25 cellular contexts compared by ENCODE assay signal in the genomic region with DNA sequence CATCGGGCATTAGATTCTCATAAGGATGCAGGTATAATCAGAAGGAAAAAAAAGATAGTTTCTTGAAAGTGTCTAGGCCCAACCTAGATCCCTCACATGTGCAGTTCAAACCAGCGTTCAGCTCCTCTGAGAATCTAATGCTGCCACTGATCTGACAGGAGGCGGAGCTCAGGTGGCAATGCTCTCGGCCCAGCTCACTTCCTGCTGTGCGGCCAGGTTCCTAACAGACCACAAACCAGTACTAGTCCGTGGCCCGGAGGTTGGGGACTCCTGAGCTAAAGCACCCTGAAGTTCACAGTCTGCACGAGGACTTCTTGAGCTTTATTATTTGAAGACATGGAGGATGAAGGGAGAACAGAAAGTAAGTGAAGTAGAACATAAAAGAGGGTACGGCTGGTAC. TPM values are rescaled to one million over a fixed set of nuclear protein-coding genes. Genes with fewer than 3 reads are reported as not detected.
DNase-seq lines count a peak whose midpoint lies in the region; ATAC-seq, FAIRE-seq and TF ChIP-seq lines count a peak whose summit lies in the region.
"Had no signal": no experiment of that assay in that cellular context is flagged by ENCODE, and none has a peak within 500 bp of the region (broad histone marks: within the 10 kb centered on the region; RNA-seq: fewer than 3 reads in every experiment).

No MANE protein-coding gene starts in this region.

- no peak for TF ChIP-seq CTCF in kidney (IDR thresholded peaks at IDR 0.05; ENCODE audit: borderline replicate concordance, extremely low read depth, insufficient read depth)

- H3K9me3 Mint-ChIP-seq in activated T-cell treated with anti-CD3 and anti-CD28 coated beads, Interleukin-2, amount 50 U/mL, for 72 hours, result no peaks in the 10 kb centered on the region
- H3K9me3 Mint-ChIP-seq in IgD-negative memory B cell, result no peaks in the 10 kb centered on the region
- no peaks in the 10 kb centered on the region for H3K9me3 Mint-ChIP-seq in activated T-helper 1 cell treated with anti-CD3 and anti-CD28 coated beads, Interleukin-12 subunit alpha, Interleukin-12 subunit beta, Interleukin-2, Interleukin-4 antibody, amounts not matched to agents 30 ng/mL and 10 ng/mL and 1 ng/mL, durations not matched to agents 14 hours and 24 hours and 36 hours
- no peaks in the 10 kb centered on the region for H3K9me3 Mint-ChIP-seq in naive thymus-derived CD4-positive, alpha-beta T cell
- H3K9me3 Mint-ChIP-seq: brain had no signal

- peaks cover 0 to 13% of the 10 kb centered on the region in 2 donors for H3K4me1 ChIP-seq in naive thymus-derived CD4-positive, alpha-beta T cell (ENCODE audit: control insufficient read depth in 2 of 2, insufficient read depth in 2 of 2, low read length in 2 of 2)
- H3K4me1 ChIP-seq in HAP-1, result no peaks in the 10 kb centered on the region
- H3K4me1 ChIP-seq in kidney (ENCODE audit: control insufficient read depth in 1 of 2, insufficient read depth in 1 of 2, low read depth in 1 of 2, low read length in 2 of 2), result no peaks in the 10 kb centered on the region
- H3K4me1 ChIP-seq: esophagus squamous epithelium, gastroesophageal sphincter, sigmoid colon, uterus had no signal

- no peak overlapping the region for H3K4me3 ChIP-seq in naive thymus-derived CD4-positive, alpha-beta T cell (ENCODE audit: low read length)
- no peak overlapping the region for H3K4me3 ChIP-seq in HAP-1
- H3K4me3 ChIP-seq in kidney (ENCODE audit: low read length in 2 of 2), result no peak overlapping the region
- H3K4me3 ChIP-seq: esophagus squamous epithelium, gastroesophageal sphincter, sigmoid colon, uterus had no signal

- FAIRE-seq in kidney (lab: Jason Lieb, UNC), result no peak
- FAIRE-seq: RCC 7860 had no signal

- intact Hi-C loops in activated T-helper 1 cell treated with anti-CD3 and anti-CD28 coated beads, Interleukin-12 subunit alpha, Interleukin-12 subunit beta, Interleukin-2, Interleukin-4 antibody, amounts not matched to agents 30 ng/mL and 10 ng/mL and 1 ng/mL, durations not matched to agents 14 hours and 24 hours and 36 hours (cut with micrococcal nuclease), result no loop called here
- intact Hi-C loops in naive thymus-derived CD4-positive, alpha-beta T cell (cut with micrococcal nuclease), result no loop called here
- intact Hi-C loops in kidney (cut with DNase I), result no loop called here

- H3K4me1 Mint-ChIP-seq in activated T-cell treated with anti-CD3 and anti-CD28 coated beads, Interleukin-2, amount 50 U/mL, for 72 hours (ENCODE audit: low read depth), result peaks cover 14% of the 10 kb centered on the region
- H3K4me1 Mint-ChIP-seq in IgD-negative memory B cell, result peaks cover 0 to 3% (median 0%) of the 10 kb centered on the region in 3 donors
- peaks cover 8% of the 10 kb centered on the region for H3K4me1 Mint-ChIP-seq in activated T-helper 1 cell treated with anti-CD3 and anti-CD28 coated beads, Interleukin-12 subunit alpha, Interleukin-12 subunit beta, Interleukin-2, Interleukin-4 antibody, amounts not matched to agents 30 ng/mL and 10 ng/mL and 1 ng/mL, durations not matched to agents 14 hours and 24 hours and 36 hours (ENCODE audit: low read depth)
- H3K4me1 Mint-ChIP-seq in naive thymus-derived CD4-positive, alpha-beta T cell, result peaks cover 8 to 15% (median 9%) of the 10 kb centered on the region in 7 donors
- H3K4me1 Mint-ChIP-seq: brain had no signal

- H3K9ac ChIP-seq in kidney (ENCODE audit: low read length in 2 of 2), result no peak overlapping the region

- peak overlapping the region; percentile 66 for H3K27ac Mint-ChIP-seq in activated T-cell treated with anti-CD3 and anti-CD28 coated beads, Interleukin-2, amount 50 U/mL, for 72 hours
- peak overlapping the region in 2 of 3 donors; percentile 6 to 76 for H3K27ac Mint-ChIP-seq in IgD-negative memory B cell
- peak overlapping the region; percentile 79 for H3K27ac Mint-ChIP-seq in activated T-helper 1 cell treated with anti-CD3 and anti-CD28 coated beads, Interleukin-12 subunit alpha, Interleukin-12 subunit beta, Interleukin-2, Interleukin-4 antibody, amounts not matched to agents 30 ng/mL and 10 ng/mL and 1 ng/mL, durations not matched to agents 14 hours and 24 hours and 36 hours
- H3K27ac Mint-ChIP-seq in naive thymus-derived CD4-positive, alpha-beta T cell, result peak overlapping the region in 7 of 9 donors; percentile 45 to 86 (median 67)
- H3K27ac Mint-ChIP-seq: brain, progenitor cell of endocrine pancreas had no signal

- no peak for DNase-seq in activated T-cell treated with anti-CD3 and anti-CD28 coated beads, Interleukin-2, amount 50 U/mL, for 72 hours
- no peak for DNase-seq in activated T-cell treated with anti-CD3 and anti-CD28 coated beads, Interleukin-2, amount 50 U/mL, for 1 hour
- no peak for DNase-seq in activated T-helper 1 cell treated with anti-CD3 and anti-CD28 coated beads, Interleukin-12 subunit alpha, Interleukin-12 subunit beta, Interleukin-2, Interleukin-4 antibody, amounts not matched to agents 30 ng/mL and 10 ng/mL and 1 ng/mL, durations not matched to agents 14 hours and 24 hours and 36 hours (ENCODE audit: low spot score)
- no peak for DNase-seq in naive thymus-derived CD4-positive, alpha-beta T cell
- DNase-seq in HAP-1 (ENCODE audit: low spot score in 2 of 2), result no peak
- DNase-seq in foreskin melanocyte, result no peak
- DNase-seq in kidney, result no peak
- DNase-seq: C1 segment of cervical spinal cord; DMS 273 treated with DMSO at 0.1 percent for 48 hours; effector CD4-positive, alpha-beta T cell; esophagus squamous epithelium; H7; islet precursor cell; NCI-H1417; NCI-H446 treated with DMSO at 0.1 percent for 48 hours; sigmoid colon; uterus had no signal

- in situ Hi-C loops in HAP-1 (cut with MboI; ENCODE audit: low sequenced_read_pairs), result no loop called here

- POLR2A ChIA-PET in naive thymus-derived CD4-positive, alpha-beta T cell (lab: Charles Lee), result no interaction called here

- ATAC-seq in activated T-cell treated with anti-CD3 and anti-CD28 coated beads, Interleukin-2, amount 50 U/mL, for 72 hours (replicated peaks in 1 of 2), result peak in 1 of 2 donors; percentile 33
- peak; percentile 63 for ATAC-seq in naive thymus-derived CD4-positive, alpha-beta T cell
- ATAC-seq: gastroesophageal sphincter had no signal

- H3K9me3 ChIP-seq in naive thymus-derived CD4-positive, alpha-beta T cell (ENCODE audit: control insufficient read depth in 2 of 3, low read length in 3 of 3), result no peaks in the 10 kb centered on the region
- H3K9me3 ChIP-seq in HAP-1, result no peaks in the 10 kb centered on the region
- H3K9me3 ChIP-seq in kidney (ENCODE audit: control insufficient read depth in 1 of 2, low read length in 2 of 2), result no peaks in the 10 kb centered on the region
- H3K9me3 ChIP-seq: esophagus squamous epithelium, gastroesophageal sphincter, sigmoid colon, uterus had no signal

- peaks cover 0 to 10% of the 10 kb centered on the region in 2 donors for H3K36me3 Mint-ChIP-seq in activated T-cell treated with anti-CD3 and anti-CD28 coated beads, Interleukin-2, amount 50 U/mL, for 72 hours (ENCODE audit: insufficient read depth in 2 of 2)
- H3K36me3 Mint-ChIP-seq in IgD-negative memory B cell, result peaks cover 3% of the 10 kb centered on the region
- peaks cover 21% of the 10 kb centered on the region for H3K36me3 Mint-ChIP-seq in activated T-helper 1 cell treated with anti-CD3 and anti-CD28 coated beads, Interleukin-12 subunit alpha, Interleukin-12 subunit beta, Interleukin-2, Interleukin-4 antibody, amounts not matched to agents 30 ng/mL and 10 ng/mL and 1 ng/mL, durations not matched to agents 14 hours and 24 hours and 36 hours (ENCODE audit: low read depth)
- H3K36me3 Mint-ChIP-seq in naive thymus-derived CD4-positive, alpha-beta T cell, result peaks cover 0 to 18% (median 2%) of the 10 kb centered on the region in 5 donors

- CTCF ChIA-PET in naive thymus-derived CD4-positive, alpha-beta T cell (lab: Charles Lee), result interaction anchor here (1.2 kb wide), 1 partner anchor 11 kb away, joined by 4 read pairs; no protein-coding TSS in a partner anchor

- H3K27me3 ChIP-seq in naive thymus-derived CD4-positive, alpha-beta T cell (ENCODE audit: control insufficient read depth in 2 of 2, insufficient read depth in 2 of 2, low read length in 2 of 2), result no peaks in the 10 kb centered on the region
- H3K27me3 ChIP-seq in HAP-1 (ENCODE audit: low read depth), result no peaks in the 10 kb centered on the region
- H3K27me3 ChIP-seq: esophagus squamous epithelium, gastroesophageal sphincter, sigmoid colon, uterus had no signal

- H3K27ac ChIP-seq in naive thymus-derived CD4-positive, alpha-beta T cell (ENCODE audit: low read depth, low read length), result no peak overlapping the region
- no peak overlapping the region for H3K27ac ChIP-seq in kidney (ENCODE audit: low read depth in 2 of 2, low read length in 2 of 2)
- H3K27ac ChIP-seq: esophagus squamous epithelium, gastroesophageal sphincter, sigmoid colon, uterus had no signal

- peaks cover 0 to 69% (median under 1%) of the 10 kb centered on the region in 3 experiments for H3K36me3 ChIP-seq in naive thymus-derived CD4-positive, alpha-beta T cell (ENCODE audit: control insufficient read depth in 2 of 3, insufficient read depth in 3 of 3, low read length in 3 of 3)
- H3K36me3 ChIP-seq in HAP-1 (replicated peaks), result peaks cover 69% of the 10 kb centered on the region
- H3K36me3 ChIP-seq in kidney (ENCODE audit: control insufficient read depth in 1 of 2, insufficient read depth in 2 of 2, low read length in 2 of 2), result peaks cover 43 to 64% of the 10 kb centered on the region in 2 donors
- H3K36me3 ChIP-seq: uterus had no signal

- H3K4me3 Mint-ChIP-seq in activated T-cell treated with anti-CD3 and anti-CD28 coated beads, Interleukin-2, amount 50 U/mL, for 72 hours, result peak overlapping the region; percentile 13 to 24
- H3K4me3 Mint-ChIP-seq in IgD-negative memory B cell, result peak overlapping the region in 1 of 4 donors; percentile 54
- no peak overlapping the region for H3K4me3 Mint-ChIP-seq in activated T-helper 1 cell treated with anti-CD3 and anti-CD28 coated beads, Interleukin-12 subunit alpha, Interleukin-12 subunit beta, Interleukin-2, Interleukin-4 antibody, amounts not matched to agents 30 ng/mL and 10 ng/mL and 1 ng/mL, durations not matched to agents 14 hours and 24 hours and 36 hours
- peak overlapping the region in 7 of 10 donors; percentile 10 to 78 (median 49) for H3K4me3 Mint-ChIP-seq in naive thymus-derived CD4-positive, alpha-beta T cell
- H3K4me3 Mint-ChIP-seq: brain had no signal

- no peaks in the 10 kb centered on the region for H3K27me3 Mint-ChIP-seq in activated T-cell treated with anti-CD3 and anti-CD28 coated beads, Interleukin-2, amount 50 U/mL, for 72 hours (ENCODE audit: low read depth)
- H3K27me3 Mint-ChIP-seq in IgD-negative memory B cell, result no peaks in the 10 kb centered on the region
- no peaks in the 10 kb centered on the region for H3K27me3 Mint-ChIP-seq in activated T-helper 1 cell treated with anti-CD3 and anti-CD28 coated beads, Interleukin-12 subunit alpha, Interleukin-12 subunit beta, Interleukin-2, Interleukin-4 antibody, amounts not matched to agents 30 ng/mL and 10 ng/mL and 1 ng/mL, durations not matched to agents 14 hours and 24 hours and 36 hours (ENCODE audit: insufficient read depth)
- H3K27me3 Mint-ChIP-seq in naive thymus-derived CD4-positive, alpha-beta T cell, result no peaks in the 10 kb centered on the region
- H3K27me3 Mint-ChIP-seq: brain, progenitor cell of endocrine pancreas had no signal

RNA-seq across cellular contexts. Expression of a gene that starts 16.8 kb away (rescaled TPM):
- total RNA-seq in activated T-cell treated with anti-CD3 and anti-CD28 coated beads, Interleukin-2, amount 50 U/mL, for 72 hours, result 10 to 100 TPM; 17.3 to 18.7 TPM
- 5.2 TPM for polyA plus RNA-seq in IgD-negative memory B cell
- total RNA-seq in activated T-helper 1 cell treated with anti-CD3 and anti-CD28 coated beads, Interleukin-12 subunit alpha, Interleukin-12 subunit beta, Interleukin-2, Interleukin-4 antibody, amounts not matched to agents 30 ng/mL and 10 ng/mL and 1 ng/mL, durations not matched to agents 14 hours and 24 hours and 36 hours, result 18.7 and 19.2 TPM in 2 replicates
- 10 to 100 TPM; 29.0 to 61.7 (median 52.1) TPM for total RNA-seq in naive thymus-derived CD4-positive, alpha-beta T cell
- polyA plus RNA-seq in naive thymus-derived CD4-positive, alpha-beta T cell, result 1 to 10 TPM; 5.2 to 8.0 TPM
- 22.4 TPM for total RNA-seq in kidney
- polyA plus RNA-seq in kidney (ENCODE audit: insufficient read depth, low read depth, low replicate concordance), result 3.1 TPM

RNA-seq across cellular contexts. Expression of a gene that starts 17.1 kb away (rescaled TPM):
- 10 to 100 TPM; 72.0 to 90.6 TPM for total RNA-seq in activated T-cell treated with anti-CD3 and anti-CD28 coated beads, Interleukin-2, amount 50 U/mL, for 72 hours
- polyA plus RNA-seq in IgD-negative memory B cell (19.5 TPM), kidney (ENCODE audit: insufficient read depth, low read depth, low replicate concordance) (7.9 TPM)
- total RNA-seq in activated T-helper 1 cell treated with anti-CD3 and anti-CD28 coated beads, Interleukin-12 subunit alpha, Interleukin-12 subunit beta, Interleukin-2, Interleukin-4 antibody, amounts not matched to agents 30 ng/mL and 10 ng/mL and 1 ng/mL, durations not matched to agents 14 hours and 24 hours and 36 hours, result 75.2 and 87.2 TPM in 2 replicates
- 10 to 100 TPM; 39.0 to 74.9 (median 43.6) TPM for total RNA-seq in naive thymus-derived CD4-positive, alpha-beta T cell
- 10 to 100 TPM; 13.7 to 30.8 TPM for polyA plus RNA-seq in naive thymus-derived CD4-positive, alpha-beta T cell
- total RNA-seq in kidney, result 30.3 TPM

RNA-seq across cellular contexts. Expression of a gene that starts 31.5 kb away (rescaled TPM):
- total RNA-seq in activated T-cell treated with anti-CD3 and anti-CD28 coated beads, Interleukin-2, amount 50 U/mL, for 72 hours, result 10 to 100 TPM; 37.3 to 65.6 TPM
- 18.9 TPM for polyA plus RNA-seq in IgD-negative memory B cell
- 51.5 and 56.2 TPM in 2 replicates for total RNA-seq in activated T-helper 1 cell treated with anti-CD3 and anti-CD28 coated beads, Interleukin-12 subunit alpha, Interleukin-12 subunit beta, Interleukin-2, Interleukin-4 antibody, amounts not matched to agents 30 ng/mL and 10 ng/mL and 1 ng/mL, durations not matched to agents 14 hours and 24 hours and 36 hours
- total RNA-seq in naive thymus-derived CD4-positive, alpha-beta T cell, result 10 to 100 TPM in 4 of 5 experiments, 1 to 10 TPM in 1; 7.5 to 44.0 (median 14.7) TPM
- 10 to 100 TPM; 24.8 to 25.8 TPM for polyA plus RNA-seq in naive thymus-derived CD4-positive, alpha-beta T cell
- total RNA-seq in kidney, result 162 TPM
- polyA plus RNA-seq in kidney (ENCODE audit: insufficient read depth, low read depth, low replicate concordance), result 241 TPM

RNA-seq across cellular contexts. Expression of a gene that starts 45.7 kb away (rescaled TPM):
- not detected for total RNA-seq in activated T-cell treated with anti-CD3 and anti-CD28 coated beads, Interleukin-2, amount 50 U/mL, for 72 hours
- not detected for polyA plus RNA-seq in IgD-negative memory B cell
- 0.17 TPM in 1 of 2 replicates, not detected in the other for total RNA-seq in activated T-helper 1 cell treated with anti-CD3 and anti-CD28 coated beads, Interleukin-12 subunit alpha, Interleukin-12 subunit beta, Interleukin-2, Interleukin-4 antibody, amounts not matched to agents 30 ng/mL and 10 ng/mL and 1 ng/mL, durations not matched to agents 14 hours and 24 hours and 36 hours
- total RNA-seq in naive thymus-derived CD4-positive, alpha-beta T cell, result not detected
- under 1 TPM in 1 of 2 donors, not detected in 1; 0.46 TPM for polyA plus RNA-seq in naive thymus-derived CD4-positive, alpha-beta T cell
- total RNA-seq in kidney, result 1.2 TPM
- polyA plus RNA-seq in kidney (ENCODE audit: insufficient read depth, low read depth, low replicate concordance), result 0.82 TPM
- total RNA-seq: G401, gastroesophageal sphincter, H7, M059J, mononuclear cell, progenitor cell of endocrine pancreas, sigmoid colon, uterus had no signal
